Comparison of ENCODE assay signal across 17 cellular contexts in genomic region chr11:126129681-126130671, GRCh38.
DNase-seq lines count a peak whose midpoint lies in the region; ATAC-seq and TF ChIP-seq lines count a peak whose summit lies in the region.
"Had no signal": no experiment of that assay in that cellular context is flagged by ENCODE, and none has a peak within 500 bp of the region (broad histone marks: within the 10 kb centered on the region; RNA-seq: fewer than 3 reads in every experiment).

No MANE protein-coding gene starts in this region.

- H3K36me3 ChIP-seq in sigmoid colon = no peaks in the 10 kb centered on the region

- TF ChIP-seq RAD21 in Ishikawa (IDR thresholded peaks at IDR 0.05; ENCODE audit: low read depth) = no peak

- intact Hi-C loops in sigmoid colon (cut with DNase I) = no loop called here

- ATAC-seq in GM18511 (IDR thresholded peaks at IDR 0.05; ENCODE audit: unreplicated experiment) (no peak), GM19023 (IDR thresholded peaks at IDR 0.05; ENCODE audit: unreplicated experiment) (no peak)
- ATAC-seq: activated naive CD8-positive, alpha-beta T cell treated with anti-CD3 and anti-CD28 coated beads, Interleukin-2, amount 50 U/mL, for 24 hours; Panc1; stimulated activated effector memory CD8-positive, alpha-beta T cell treated with anti-CD3 and anti-CD28 coated beads, Interleukin-12 subunit alpha, Interleukin-12 subunit beta, amount 100 ng/mL, for 72 hours had no signal

- DNase-seq in NCI-H510A treated with DMSO at 0.1 percent for 48 hours (lab: John Stamatoyannopoulos, UW) (peak; percentile 90), fibroblast of villous mesenchyme (ENCODE audit: low read depth) (peak; percentile 79), sigmoid colon (peak; percentile 64), iPS-NIHi7 (ENCODE audit: extremely low spot score) (no peak)
- DNase-seq: activated naive CD8-positive, alpha-beta T cell treated with anti-CD3 and anti-CD28 coated beads, Interleukin-2, amount 50 U/mL, for 24 hours; activated T-cell treated with anti-CD3 and anti-CD28 coated beads, Interleukin-2, amount 50 U/mL, for 1 hour; CD4-positive, CD25-positive, alpha-beta regulatory T cell; GOT3; naive B cell; NCI-H1930; right cardiac atrium; stimulated activated CD4-positive, alpha-beta T cell treated with anti-CD3 and anti-CD28 coated beads, Interleukin-4, amount 100 ng/mL, for 4 hours had no signal

- TF ChIP-seq CTCF in fibroblast of villous mesenchyme (IDR thresholded peaks at IDR 0.05; ENCODE audit: insufficient read depth, low read depth, low read length) (no peak), sigmoid colon (IDR thresholded peaks at IDR 0.05) (no peak)

- peaks cover 0 to 67% (median 55%) of the 10 kb centered on the region in 4 donors for H3K4me1 ChIP-seq in sigmoid colon

- H3K4me3 ChIP-seq in fibroblast of villous mesenchyme (ENCODE audit: low read depth, low read length) = no peak overlapping the region
- no peak overlapping the region for H3K4me3 ChIP-seq in sigmoid colon

- peak overlapping the region; percentile 30 to 89 (median 62) for H3K27ac ChIP-seq in sigmoid colon

- no peaks in the 10 kb centered on the region for H3K9me3 ChIP-seq in sigmoid colon

- WGBS in sigmoid colon, 2 donors = 67 to 75% methylated on average over 13 of the region's 13 CpGs

- H3K27me3 ChIP-seq in sigmoid colon = no peaks in the 10 kb centered on the region

- no peak for TF ChIP-seq POLR2A in sigmoid colon (IDR thresholded peaks at IDR 0.05)

- TF ChIP-seq EP300 in Ishikawa (IDR thresholded peaks at IDR 0.05; ENCODE audit: borderline replicate concordance) = no peak
- no peak for TF ChIP-seq EP300 in sigmoid colon (IDR thresholded peaks at IDR 0.05)

TF ChIP-seq in Ishikawa, 13 proteins besides CTCF, POLR2A, EP300 and RAD21:
- TF ChIP-seq REST (IDR thresholded peaks at IDR 0.05; ENCODE audit: low read depth) = peak; percentile 16; the same call in 1 of the 2 replicates
- no peak for TF ChIP-seq EGR1 (IDR thresholded peaks at IDR 0.05)
TF ChIP-seq in Ishikawa: peak in this region for 1.
